ENCODE assay signal across 8 cellular contexts in the genomic region with DNA sequence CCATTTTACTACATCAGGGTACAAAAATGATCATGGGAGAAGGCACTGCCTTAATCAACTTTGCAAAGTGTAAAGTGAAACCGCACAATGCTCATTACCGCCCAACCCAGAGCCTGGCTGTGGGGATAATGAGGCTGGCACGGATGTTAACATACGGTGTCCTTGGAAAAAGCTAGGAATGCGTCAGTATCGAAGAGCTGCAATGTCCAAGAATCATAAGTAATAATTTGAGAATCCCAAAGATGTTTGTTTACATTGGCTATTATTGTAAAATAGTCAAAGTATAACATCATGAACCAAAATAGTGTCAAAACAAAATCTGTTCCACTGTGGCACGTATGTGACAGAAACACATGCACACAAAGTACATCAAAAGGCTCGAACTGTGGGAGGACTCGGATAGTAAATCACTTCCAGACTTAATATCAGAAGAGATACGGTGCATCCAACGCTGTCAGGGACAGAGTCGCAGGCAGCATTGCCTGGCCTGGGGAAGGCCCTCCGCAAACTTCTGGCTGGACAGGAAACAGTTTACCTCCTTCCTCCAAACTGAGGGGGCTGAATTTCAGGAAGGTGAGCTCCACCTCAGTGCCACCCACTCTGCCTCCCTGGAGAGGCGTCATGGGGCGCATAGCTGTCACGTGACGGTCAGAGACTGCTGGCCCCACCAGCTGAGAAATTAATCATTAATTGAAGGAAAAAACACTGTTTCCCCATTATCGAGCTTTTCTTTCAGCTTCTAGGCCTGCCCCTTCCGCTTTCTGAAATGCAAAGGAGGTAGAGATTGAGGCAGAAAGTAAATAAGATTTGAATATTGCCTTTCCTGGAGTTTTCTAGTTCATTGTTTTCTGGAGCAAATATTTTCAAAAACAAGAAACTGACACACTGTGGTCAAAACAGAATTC. TPM values are rescaled to one million over a fixed set of nuclear protein-coding genes. Genes with fewer than 3 reads are reported as not detected.
A peak's percentile ranks its signal among the peaks of the same experiment; 100 is the strongest.
DNase-seq lines count a peak whose midpoint lies in the region; TF ChIP-seq lines count a peak whose summit lies in the region.

No MANE protein-coding gene starts in this region.

- no peak overlapping the region for H4K91ac ChIP-seq in H9 (ENCODE audit: insufficient read length, low read depth, low read length)

- H3K9me3 ChIP-seq in H9 (ENCODE audit: control insufficient read depth, low read depth, low read length), result no peaks in the 10 kb centered on the region
- H3K9me3 ChIP-seq in duodenal mucosa (ENCODE audit: control insufficient read depth in 1 of 2, low read length in 2 of 2), result no peaks in the 10 kb centered on the region
- no peaks in the 10 kb centered on the region for H3K9me3 ChIP-seq in vagina

- H3K36me3 ChIP-seq in duodenal mucosa (ENCODE audit: control insufficient read depth in 1 of 2, insufficient read depth in 2 of 2, low read length in 2 of 2) (no peaks in the 10 kb centered on the region), vagina (no peaks in the 10 kb centered on the region)

- no peak overlapping the region for H3T11ph ChIP-seq in H9 (ENCODE audit: low read length)

- no peak for TF ChIP-seq POLR2A in vagina (IDR thresholded peaks at IDR 0.05)

- H2BK15ac ChIP-seq in H9 (ENCODE audit: low read depth, low read length), result no peak overlapping the region

- H3K79me1 ChIP-seq in H9 (ENCODE audit: insufficient read depth, low read depth, low read length, poor library complexity, severe bottlenecking), result no peaks in the 10 kb centered on the region

- H2BK20ac ChIP-seq in H9 (ENCODE audit: low read depth, low read length, poor library complexity, severe bottlenecking), result no peak overlapping the region

- H3K4me1 ChIP-seq in H9 (ENCODE audit: insufficient read depth, low read length) (no peaks in the 10 kb centered on the region; the same call in 1 of the 2 replicates), duodenal mucosa (ENCODE audit: control insufficient read depth in 1 of 2, insufficient read depth in 2 of 2, low read length in 2 of 2) (peaks cover 26 to 39% of the 10 kb centered on the region in 2 donors), vagina (peaks cover 58% of the 10 kb centered on the region)

- H3K14ac ChIP-seq in H9 (ENCODE audit: insufficient read depth, low read length), result no peak overlapping the region

- H3K4me3 ChIP-seq in duodenal mucosa (ENCODE audit: low read depth in 1 of 2, low read length in 2 of 2) (peak overlapping the region; percentile 69 to 77), vagina (peak overlapping the region; percentile 46 to 63)

- no peak overlapping the region for H2AK5ac ChIP-seq in H9 (ENCODE audit: insufficient read length, low read length)

- peaks cover 34% of the 10 kb centered on the region for H3K27me3 Mint-ChIP-seq in H9 (ENCODE audit: low read depth)

- H3K27ac ChIP-seq in H9 (ENCODE audit: insufficient read length, low read depth, low read length) (no peak overlapping the region), duodenal mucosa (ENCODE audit: low read depth, low read length) (peak overlapping the region; percentile 97), vagina (peak overlapping the region; percentile 95)

- H4K5ac ChIP-seq in H9 (ENCODE audit: insufficient read length, low read depth, low read length), result no peak overlapping the region

- H3K4me3 Mint-ChIP-seq in H9, result peak overlapping the region; percentile 63 to 76

- no peak overlapping the region for H2BK5ac ChIP-seq in H9 (ENCODE audit: insufficient read length, low read length)

- no peak overlapping the region for H2BK12ac ChIP-seq in H9 (ENCODE audit: insufficient read length, low read depth, low read length)

- peaks cover 5 to 24% (median 21%) of the 10 kb centered on the region in 3 experiments for H3K36me3 Mint-ChIP-seq in H9 (ENCODE audit: insufficient read depth in 1 of 3, low read depth in 3 of 3)

- H3K9me3 Mint-ChIP-seq in H9, result peaks cover 8 to 14% of the 10 kb centered on the region in 2 experiments

- peaks cover 44 to 54% of the 10 kb centered on the region in 2 experiments for H3K4me1 Mint-ChIP-seq in H9

- H3K4ac ChIP-seq in H9 (ENCODE audit: low read depth, low read length), result no peak overlapping the region

- peak overlapping the region; percentile 48 for H3K4me2 ChIP-seq in H9 (ENCODE audit: insufficient read depth, insufficient read length, low read length)

- WGBS in H9 (ENCODE audit: extremely low coverage, insufficient read length, low lambda C conversion rate), result no CpG with 5 or more reads among the region's 19 CpGs

- H3K9ac ChIP-seq in H9 (ENCODE audit: extremely low read depth, insufficient read length, low read length), result no peak overlapping the region
- peak overlapping the region; percentile 92 to 94 for H3K9ac ChIP-seq in duodenal mucosa (ENCODE audit: low read depth in 1 of 2, low read length in 2 of 2)

- peak overlapping the region in 2 of 3 experiments; percentile 90 to 97; a peak in 4 of 7 replicates for H3K27ac Mint-ChIP-seq in H9

- intact Hi-C loops in vagina (cut with DNase I), result loop anchor here (5.0 to 10.0 kb wide), 3 partner anchors 68 to 675 kb away; no protein-coding TSS in a partner anchor

- H3K56ac ChIP-seq in H9 (ENCODE audit: insufficient read length, low read depth, low read length), result no peak overlapping the region

- peaks cover 2% of the 10 kb centered on the region; the same call in 1 of the 2 replicates for H3K79me2 ChIP-seq in H9 (ENCODE audit: insufficient read depth, low read length)

- H3K23me2 ChIP-seq in H9 (ENCODE audit: insufficient read length, low read depth, low read length, poor library complexity, severe bottlenecking), result peaks cover 41% of the 10 kb centered on the region

- TF ChIP-seq CTCF in H9 (conservative IDR thresholded peaks at IDR 0.05) (no peak), vagina (IDR thresholded peaks at IDR 0.05) (no peak)

- no peak overlapping the region for H4K8ac ChIP-seq in H9 (replicated peaks; ENCODE audit: insufficient read length, low read depth, low read length)

- H3K27me3 ChIP-seq in H9 (ENCODE audit: insufficient read depth, low read length), result peaks cover 35% of the 10 kb centered on the region; the same call in 1 of the 2 replicates
- no peaks in the 10 kb centered on the region for H3K27me3 ChIP-seq in duodenal mucosa (ENCODE audit: control insufficient read depth in 1 of 2, insufficient read depth in 2 of 2, low read length in 2 of 2)
- no peaks in the 10 kb centered on the region for H3K27me3 ChIP-seq in vagina

- peak; percentile 31 for DNase-seq in AG08395 (ENCODE audit: low spot score)
- no peak for DNase-seq in H9
- peak; percentile 54 for DNase-seq in OCI-M1 (lab: John Stamatoyannopoulos, UW)
- peak; percentile 46 for DNase-seq in middle frontal gyrus (ENCODE audit: extremely low spot score, low spot score)
- peak in 1 of 2 donors; percentile 79 for DNase-seq in vagina (ENCODE audit: extremely low spot score in 2 of 2)
- DNase-seq in D341Med (ENCODE audit: low spot score), result no peak
- DNase-seq in activated CD4-positive, alpha-beta T cell treated with anti-CD3 and anti-CD28 coated beads for 1 hour, result no peak

- H4K20me1 ChIP-seq in H9 (ENCODE audit: control insufficient read depth, insufficient read depth, insufficient read length), result no peaks in the 10 kb centered on the region

- H2AFZ ChIP-seq in H9 (ENCODE audit: low read length), result no peak overlapping the region

- H3K18ac ChIP-seq in H9 (ENCODE audit: insufficient read length, low read depth, low read length), result peak overlapping the region; percentile 39

- H2BK120ac ChIP-seq in H9 (ENCODE audit: low read depth, low read length, poor library complexity, severe bottlenecking), result no peak overlapping the region

- no peak overlapping the region for H3K23ac ChIP-seq in H9 (ENCODE audit: insufficient read length, low read depth, low read length)

RNA-seq across cellular contexts. Expression of a gene that starts 1.8 kb away (rescaled TPM):
- total RNA-seq in H9 (2021) (48.0 and 48.6 TPM in 2 replicates), vagina (378 TPM)

Comparison
In these comparisons a context has a peak if more than half of its experiments do, and no peak if none do; other contexts are left out.
1. DNase-seq: peak in AG08395 (single experiment), OCI-M1 (single experiment) and middle frontal gyrus (single experiment); none in H9 (single experiment), D341Med (single experiment) and activated CD4-positive, alpha-beta T cell treated with anti-CD3 and anti-CD28 coated beads for 1 hour (single experiment).